Comparison of ENCODE assay signal across 30 cellular contexts in genomic region chr1:45093334-45093733, GRCh38.
"Had no signal": no experiment of that assay in that cellular context is flagged by ENCODE, and none has a peak within 500 bp of the region (broad histone marks: within the 10 kb centered on the region; RNA-seq: fewer than 3 reads in every experiment).

No MANE protein-coding gene starts in this region.

- FAIRE-seq: astrocyte had no signal

- H3K4me1 ChIP-seq: body of pancreas, breast epithelium had no signal

- H3K4me3 ChIP-seq: adrenal gland, body of pancreas, breast epithelium, MG63 had no signal

- H3K9me3 ChIP-seq: adrenal gland, body of pancreas, breast epithelium, MG63 had no signal

- H3K27me3 ChIP-seq: adrenal gland, body of pancreas, breast epithelium, MG63 had no signal

- ATAC-seq: activated CD4-positive, alpha-beta T cell treated with anti-CD3 and anti-CD28 coated beads for 36 hours; activated CD4-positive, CD25-positive, alpha-beta regulatory T cell treated with anti-CD3 and anti-CD28 coated beads, Interleukin-2, amount 50 U/mL, for 24 hours; activated naive CD4-positive, alpha-beta T cell treated with anti-CD3 and anti-CD28 coated beads, Interleukin-2, amount 50 U/mL, for 72 hours; activated T-cell treated with anti-CD3 and anti-CD28 coated beads, Interleukin-2, amount 50 U/mL, for 4 hours; body of pancreas; Panc1; Right ventricle myocardium inferior; WTC11 had no signal

- DNase-seq: activated CD4-positive, alpha-beta memory T cell treated with anti-CD3 and anti-CD28 coated beads for 36 hours; activated CD4-positive, alpha-beta T cell treated with anti-CD3 and anti-CD28 coated beads for 36 hours; activated CD4-positive, alpha-beta T cell treated with anti-CD3 and anti-CD28 coated beads, Interleukin-2, amount 10 ng/mL, durations not matched to agents 7 days and 5 days; activated CD8-positive, alpha-beta memory T cell treated with anti-CD3 and anti-CD28 coated beads, Interleukin-2, amount 50 U/mL, for 4 hours; activated gamma-delta T cell treated with Interleukin-2 at 50 U/mL for 16 hours; activated naive CD4-positive, alpha-beta T cell treated with anti-CD3 and anti-CD28 coated beads for 36 hours; activated T-cell treated with anti-CD3 and anti-CD28 coated beads for 4 hours; activated T-cell treated with anti-CD3 and anti-CD28 coated beads, Interleukin-2, amount 50 U/mL, for 4 hours; adrenal gland; body of pancreas; central memory CD4-positive, alpha-beta T cell; Kasumi-1; KG1; MG63; NCI-H1092 treated with DMSO at 0.1 percent for 48 hours; NCI-H1436; NCI-H1694; NCI-H2081 treated with DMSO at 0.1 percent for 48 hours; NCI-H226; NCI-H446 treated with DMSO at 0.1 percent for 48 hours; NCI-H524; NCI-H69 had no signal

- H3K36me3 ChIP-seq: adrenal gland, breast epithelium, MG63 had no signal

- H3K27ac ChIP-seq: adrenal gland, body of pancreas, breast epithelium, RWPE1 had no signal
